In the genomic region with DNA sequence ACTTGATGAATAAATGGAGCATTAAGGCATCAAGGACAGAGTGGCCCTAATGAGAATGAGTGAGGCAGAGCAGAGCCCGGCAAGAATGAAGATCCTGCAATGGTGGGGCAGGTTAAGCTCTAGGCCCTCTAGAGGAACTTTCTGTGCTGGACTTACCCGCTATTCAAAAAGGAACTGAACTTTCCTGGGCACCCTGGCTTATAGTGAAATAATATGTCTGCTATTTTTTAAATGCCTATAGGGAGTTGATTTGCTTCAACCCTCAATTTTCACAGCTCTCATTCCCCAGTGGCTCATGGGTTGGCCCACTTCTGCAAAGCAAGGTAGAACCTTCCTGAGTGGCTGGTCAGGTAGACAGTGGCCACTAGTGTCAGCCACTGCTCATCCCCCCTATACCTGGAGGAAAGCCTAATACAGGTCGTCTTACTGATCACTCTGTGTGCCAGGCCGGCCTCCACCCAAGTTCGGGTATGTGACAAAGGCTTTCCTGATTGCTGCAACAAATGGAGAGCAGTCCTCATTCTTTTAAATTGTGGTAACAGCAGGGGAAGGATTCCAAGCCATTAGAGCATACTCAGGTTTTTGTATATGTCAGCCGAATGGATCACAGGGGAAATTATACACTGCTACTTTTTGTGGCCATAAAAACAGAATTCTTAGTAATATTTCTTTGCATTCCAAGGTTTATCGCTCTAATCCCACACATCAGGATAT, we compare ENCODE assay signal across 18 cellular contexts.
DNase-seq lines count a peak whose midpoint lies in the region; ATAC-seq and TF ChIP-seq lines count a peak whose summit lies in the region.
"Had no signal": no experiment of that assay in that cellular context is flagged by ENCODE, and none has a peak within 500 bp of the region (broad histone marks: within the 10 kb centered on the region; RNA-seq: fewer than 3 reads in every experiment).

No MANE protein-coding gene starts in this region.

- peaks cover 7% of the 10 kb centered on the region for H3K36me3 Mint-ChIP-seq in dendritic cell treated with granulocyte-macrophage colony-stimulating factor and Interleukin-4, amounts not matched to agents 40 ng/mL and 50 ng/mL, for 4 days (ENCODE audit: low read depth)
- H3K36me3 Mint-ChIP-seq in osteocyte (ENCODE audit: unreplicated experiment): peaks cover 56% of the 10 kb centered on the region
- H3K36me3 Mint-ChIP-seq: stimulated activated naive B cell treated with anti-CD40 and anti-IgM and Interleukin-4, amounts not matched to agents 10 μg/mL and 1 μg/mL and 100 μg/mL, for 72 hours had no signal

- in situ Hi-C loops in Panc1 (cut with HindIII; ENCODE audit: low pct_unique_long_range_greater_than_20kb, low sequenced_read_pairs): no loop called here

- H3K4me1 ChIP-seq in Panc1 (ENCODE audit: control insufficient read depth, insufficient read depth, low read length): peaks cover 27% of the 10 kb centered on the region
- H3K4me1 ChIP-seq: colonic mucosa had no signal

- peaks cover 70% of the 10 kb centered on the region for H3K4me1 Mint-ChIP-seq in dendritic cell treated with granulocyte-macrophage colony-stimulating factor and Interleukin-4, amounts not matched to agents 40 ng/mL and 50 ng/mL, for 4 days (ENCODE audit: low read depth)
- H3K4me1 Mint-ChIP-seq in osteocyte (ENCODE audit: unreplicated experiment): peaks cover 68% of the 10 kb centered on the region

- intact Hi-C loops in Panc1 (cut with micrococcal nuclease; ENCODE audit: unreplicated experiment): no loop called here
- intact Hi-C loops in dendritic cell treated with granulocyte-macrophage colony-stimulating factor and Interleukin-4, amounts not matched to agents 40 ng/mL and 50 ng/mL, for 4 days (cut with micrococcal nuclease): no loop called here

- no peaks in the 10 kb centered on the region for H3K9me3 ChIP-seq in Panc1 (ENCODE audit: control insufficient read depth, insufficient read depth, low read depth, low read length)
- H3K9me3 ChIP-seq: colonic mucosa had no signal

- no peak overlapping the region for H3K4me3 Mint-ChIP-seq in dendritic cell treated with granulocyte-macrophage colony-stimulating factor and Interleukin-4, amounts not matched to agents 40 ng/mL and 50 ng/mL, for 4 days
- peak overlapping the region; percentile 36 for H3K4me3 Mint-ChIP-seq in osteocyte (ENCODE audit: unreplicated experiment)
- H3K4me3 Mint-ChIP-seq: stimulated activated naive B cell treated with anti-CD40 and anti-IgM and Interleukin-4, amounts not matched to agents 10 μg/mL and 1 μg/mL and 100 μg/mL, for 72 hours had no signal

- POLR2A ChIA-PET in Panc1 (lab: Charles Lee): no interaction called here

- H3K27ac Mint-ChIP-seq in dendritic cell treated with granulocyte-macrophage colony-stimulating factor and Interleukin-4, amounts not matched to agents 40 ng/mL and 50 ng/mL, for 4 days: peak overlapping the region; percentile 17
- peak overlapping the region; percentile 88 for H3K27ac Mint-ChIP-seq in osteocyte (ENCODE audit: unreplicated experiment)
- H3K27ac Mint-ChIP-seq: activated T-helper 2 cell treated with anti-CD3 and anti-CD28 coated beads, Interferon-gamma antibody, Interleukin-2, Interleukin-4, amounts not matched to agents 10 μg/mL and 5 μg/mL and 100 μg/mL, durations not matched to agents 14 hours and 24 hours and 36 hours; stimulated activated naive B cell treated with anti-CD40 and anti-IgM and Interleukin-4, amounts not matched to agents 10 μg/mL and 1 μg/mL and 100 μg/mL, for 72 hours had no signal

- ATAC-seq in Panc1: no peak
- no peak for ATAC-seq in HG02973 (IDR thresholded peaks at IDR 0.05; ENCODE audit: unreplicated experiment)
- no peak for ATAC-seq in GM21576 (IDR thresholded peaks at IDR 0.05; ENCODE audit: unreplicated experiment)
- ATAC-seq: stimulated activated naive B cell treated with anti-CD40 and anti-IgM and Interleukin-4, amounts not matched to agents 10 μg/mL and 1 μg/mL and 100 μg/mL, for 72 hours had no signal

- H3K9me3 Mint-ChIP-seq in dendritic cell treated with granulocyte-macrophage colony-stimulating factor and Interleukin-4, amounts not matched to agents 40 ng/mL and 50 ng/mL, for 4 days: no peaks in the 10 kb centered on the region
- H3K9me3 Mint-ChIP-seq in osteocyte (ENCODE audit: unreplicated experiment): no peaks in the 10 kb centered on the region
- H3K9me3 Mint-ChIP-seq: activated T-helper 2 cell treated with anti-CD3 and anti-CD28 coated beads, Interferon-gamma antibody, Interleukin-2, Interleukin-4, amounts not matched to agents 10 μg/mL and 5 μg/mL and 100 μg/mL, durations not matched to agents 14 hours and 24 hours and 36 hours; stimulated activated naive B cell treated with anti-CD40 and anti-IgM and Interleukin-4, amounts not matched to agents 10 μg/mL and 1 μg/mL and 100 μg/mL, for 72 hours had no signal

- H3K27me3 ChIP-seq in Panc1 (ENCODE audit: control insufficient read depth, insufficient read depth, low read length): no peaks in the 10 kb centered on the region
- H3K27me3 ChIP-seq: colonic mucosa had no signal

- CTCF ChIA-PET in Panc1 (lab: Charles Lee): no interaction called here

- no peaks in the 10 kb centered on the region for H3K27me3 Mint-ChIP-seq in dendritic cell treated with granulocyte-macrophage colony-stimulating factor and Interleukin-4, amounts not matched to agents 40 ng/mL and 50 ng/mL, for 4 days
- no peaks in the 10 kb centered on the region for H3K27me3 Mint-ChIP-seq in osteocyte (ENCODE audit: unreplicated experiment)

- DNase-seq in DMS79 (lab: John Stamatoyannopoulos, UW) (peak; percentile 59), Panc1 (ENCODE audit: low read depth, low spot score) (no peak), osteocyte (ENCODE audit: extremely low spot score, unreplicated experiment) (no peak), foreskin fibroblast (no peak), hypothalamus (lab: John Stamatoyannopoulos, UW) (no peak)
- DNase-seq: activated CD4-positive, CD25-positive, alpha-beta regulatory T cell; amniotic stem cell; colonic mucosa; NCI-H2029; NCI-H526 treated with DMSO at 0.1 percent for 48 hours; occipital lobe; small intestine; stimulated activated naive B cell treated with anti-CD40 and anti-IgM and Interleukin-4, amounts not matched to agents 10 μg/mL and 1 μg/mL and 100 μg/mL, for 72 hours; T-helper 1 cell had no signal

- TF ChIP-seq CTCF in Panc1 (IDR thresholded peaks at IDR 0.05) (no peak), osteocyte (IDR thresholded peaks at IDR 0.05) (no peak), foreskin fibroblast (IDR thresholded peaks at IDR 0.05; ENCODE audit: low read depth, low read length) (no peak)

- H3K4me3 ChIP-seq in Panc1 (ENCODE audit: low read depth in 2 of 2, low read length in 2 of 2) (no peak overlapping the region), foreskin fibroblast (ENCODE audit: low read depth in 1 of 2, low read length in 2 of 2) (no peak overlapping the region)
- H3K4me3 ChIP-seq: colonic mucosa had no signal

- BruUV-seq in Panc1 (replicated peaks; lab: Mats Ljungman, UMichigan): no TSS peak

- no peaks in the 10 kb centered on the region for H3K36me3 ChIP-seq in Panc1 (ENCODE audit: control insufficient read depth, insufficient read depth, low read length)
- H3K36me3 ChIP-seq: colonic mucosa had no signal

- peak overlapping the region; percentile 66 for H3K27ac ChIP-seq in Panc1 (ENCODE audit: low read length)
- H3K27ac ChIP-seq: colonic mucosa had no signal
